10 cellular contexts compared by ENCODE assay signal in the genomic region with DNA sequence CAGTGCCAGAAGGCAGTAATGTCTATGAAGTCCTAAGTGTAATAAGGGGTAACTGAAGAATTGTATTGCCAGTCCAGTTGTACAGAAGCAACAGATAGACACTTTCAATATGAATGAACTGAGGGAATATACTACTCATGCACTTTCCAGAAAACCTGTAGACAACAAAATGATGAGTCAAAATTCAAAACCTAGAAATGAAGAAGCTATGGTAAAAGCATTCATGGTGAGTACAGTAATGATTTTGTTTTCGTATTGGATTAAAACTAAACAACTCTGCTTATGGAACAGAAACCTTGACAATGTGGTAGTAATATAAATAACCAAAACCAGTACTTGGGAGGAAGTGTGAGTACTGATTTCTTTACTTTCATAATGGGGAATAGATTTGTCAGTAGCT. TPM values are rescaled to one million over a fixed set of nuclear protein-coding genes. Genes with fewer than 3 reads are reported as not detected.
DNase-seq lines count a peak whose midpoint lies in the region; ATAC-seq and TF ChIP-seq lines count a peak whose summit lies in the region.
"Had no signal": no experiment of that assay in that cellular context is flagged by ENCODE, and none has a peak within 500 bp of the region (broad histone marks: within the 10 kb centered on the region; RNA-seq: fewer than 3 reads in every experiment).

No MANE protein-coding gene starts in this region.

- no peak for TF ChIP-seq EP300 in esophagus muscularis mucosa (IDR thresholded peaks at IDR 0.05)

- H3K36me3 Mint-ChIP-seq in activated naive CD8-positive, alpha-beta T cell treated with anti-CD3 and anti-CD28 coated beads for 36 hours = peaks cover 30% of the 10 kb centered on the region

- no peaks in the 10 kb centered on the region for H3K27me3 ChIP-seq in esophagus muscularis mucosa
- H3K27me3 ChIP-seq: left lung had no signal

- in situ Hi-C loops in ACHN (cut with HindIII; ENCODE audit: low pct_ligation_motif_present, low pct_unique_long_range_greater_than_20kb, low sequenced_read_pairs) = no loop called here

- H3K4me1 ChIP-seq in esophagus muscularis mucosa = peaks cover 0 to 3% (median 0%) of the 10 kb centered on the region in 4 donors
- H3K4me1 ChIP-seq: left lung had no signal

- WGBS in esophagus muscularis mucosa = 83% methylated on average over 1 of the region's 1 CpG

- H3K4me1 Mint-ChIP-seq in activated naive CD8-positive, alpha-beta T cell treated with anti-CD3 and anti-CD28 coated beads for 36 hours = peaks cover 19% of the 10 kb centered on the region

- no peak for DNase-seq in activated naive CD8-positive, alpha-beta T cell treated with anti-CD3 and anti-CD28 coated beads for 36 hours
- no peak for DNase-seq in ACHN
- DNase-seq in mucosa of gallbladder (ENCODE audit: low spot score) = no peak
- DNase-seq in esophagus muscularis mucosa (ENCODE audit: extremely low spot score) = no peak
- DNase-seq: aorta, left lung, NCI-H2171 had no signal

- no peak overlapping the region for H3K27ac ChIP-seq in esophagus muscularis mucosa (replicated peaks in 1 of 4)
- H3K27ac ChIP-seq: left lung had no signal

- ATAC-seq in GM18873 (IDR thresholded peaks at IDR 0.05; ENCODE audit: low FRiP score, unreplicated experiment) (peak; percentile 94), GM21528 (IDR thresholded peaks at IDR 0.05; ENCODE audit: low FRiP score, unreplicated experiment) (peak; percentile 88), HG03196 (IDR thresholded peaks at IDR 0.05; ENCODE audit: unreplicated experiment) (peak; percentile 87)
- ATAC-seq: left lung had no signal

- no peaks in the 10 kb centered on the region for H3K27me3 Mint-ChIP-seq in activated naive CD8-positive, alpha-beta T cell treated with anti-CD3 and anti-CD28 coated beads for 36 hours

- TF ChIP-seq CTCF in esophagus muscularis mucosa (IDR thresholded peaks at IDR 0.05) = no peak

- H3K9me3 Mint-ChIP-seq in activated naive CD8-positive, alpha-beta T cell treated with anti-CD3 and anti-CD28 coated beads for 36 hours = peaks cover 13% of the 10 kb centered on the region

- no peak overlapping the region for H3K4me3 ChIP-seq in esophagus muscularis mucosa
- H3K4me3 ChIP-seq: left lung had no signal

- peak overlapping the region; percentile 44 for H3K27ac Mint-ChIP-seq in activated naive CD8-positive, alpha-beta T cell treated with anti-CD3 and anti-CD28 coated beads for 36 hours

- H3K36me3 ChIP-seq in esophagus muscularis mucosa = peaks cover 0 to 11% (median 2%) of the 10 kb centered on the region in 4 donors
- H3K36me3 ChIP-seq: left lung had no signal

- no peaks in the 10 kb centered on the region for H3K9me3 ChIP-seq in esophagus muscularis mucosa
- H3K9me3 ChIP-seq: left lung had no signal

- no peak overlapping the region for H3K4me3 Mint-ChIP-seq in activated naive CD8-positive, alpha-beta T cell treated with anti-CD3 and anti-CD28 coated beads for 36 hours

- intact Hi-C loops in esophagus muscularis mucosa (cut with DNase I) = no loop called here

- no peak for TF ChIP-seq POLR2A in esophagus muscularis mucosa (IDR thresholded peaks at IDR 0.05; ENCODE audit: low read depth)

RNA-seq across cellular contexts. Expression of gene ARMC2, which starts 35.0 kb away (rescaled TPM):
- total RNA-seq in activated naive CD8-positive, alpha-beta T cell treated with anti-CD3 and anti-CD28 coated beads for 36 hours = 1 to 10 TPM; 3.4 to 3.5 TPM
- total RNA-seq in mucosa of gallbladder (5.8 TPM), esophagus muscularis mucosa (1 to 10 TPM; 2.1 to 5.1 (median 3.2) TPM)
